9 cellular contexts compared by ENCODE assay signal in the genomic region with DNA sequence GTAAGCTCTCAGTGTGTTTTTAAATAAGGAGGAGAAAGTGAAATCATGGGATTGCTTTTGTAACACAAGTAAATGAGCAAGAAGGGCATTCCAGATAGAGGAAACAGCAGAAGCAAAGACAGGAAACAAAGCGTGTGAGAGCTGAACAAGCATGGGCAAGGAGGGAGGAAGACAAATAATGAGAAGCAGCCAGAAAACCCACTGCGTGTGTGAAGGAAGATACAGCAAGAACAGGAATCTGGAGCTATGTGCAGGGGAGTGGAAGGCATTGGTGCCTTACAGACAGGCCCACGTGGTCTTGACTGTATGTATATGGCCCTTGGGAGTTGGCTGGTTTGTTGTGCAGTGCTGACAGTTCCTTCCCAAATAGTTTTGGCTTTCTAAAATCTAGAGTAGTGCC.
DNase-seq lines count a peak whose midpoint lies in the region; ATAC-seq and TF ChIP-seq lines count a peak whose summit lies in the region.
"Had no signal": no experiment of that assay in that cellular context is flagged by ENCODE, and none has a peak within 500 bp of the region (broad histone marks: within the 10 kb centered on the region; RNA-seq: fewer than 3 reads in every experiment).

No MANE protein-coding gene starts in this region.

- H2BK120ac ChIP-seq in mesenchymal stem cell (ENCODE audit: low read depth, low read length), result no peak overlapping the region

- H3K18ac ChIP-seq in mesenchymal stem cell (ENCODE audit: low read depth in 1 of 2, low read length in 2 of 2), result no peak overlapping the region

- POLR2A ChIA-PET in CD8-positive, alpha-beta T cell (lab: Charles Lee), result no interaction called here

- no peaks in the 10 kb centered on the region for H3K27me3 ChIP-seq in CD8-positive, alpha-beta T cell (ENCODE audit: insufficient read depth, low read length)
- H3K27me3 ChIP-seq in mesenchymal stem cell (ENCODE audit: control insufficient read depth in 1 of 2, insufficient read depth in 1 of 2, low read length in 2 of 2), result no peaks in the 10 kb centered on the region

- TF ChIP-seq CTCF in CD8-positive, alpha-beta T cell (IDR thresholded peaks at IDR 0.05), result no peak

- H4K8ac ChIP-seq in mesenchymal stem cell (ENCODE audit: low read length), result no peak overlapping the region

- ATAC-seq in CD8-positive, alpha-beta T cell, result no peak
- ATAC-seq in HG02623 (IDR thresholded peaks at IDR 0.05; ENCODE audit: unreplicated experiment), result peak; percentile 46
- no peak for ATAC-seq in activated naive CD8-positive, alpha-beta T cell treated with anti-CD3 and anti-CD28 coated beads, Interleukin-2, amount 50 U/mL, for 24 hours

- CTCF ChIA-PET in CD8-positive, alpha-beta T cell (lab: Charles Lee), result interaction anchor here (0.8 to 4.3 kb wide), 4 partner anchors 10 to 262 kb away, joined by 3 to 26 read pairs (median 6); no protein-coding TSS in a partner anchor

- H3K4me1 ChIP-seq in CD8-positive, alpha-beta T cell (ENCODE audit: insufficient read depth, low read length), result peaks cover 56% of the 10 kb centered on the region
- H3K4me1 ChIP-seq in mesenchymal stem cell (ENCODE audit: control insufficient read depth, insufficient read depth, low read depth, low read length), result peaks cover 5% of the 10 kb centered on the region

- H2AK5ac ChIP-seq in mesenchymal stem cell (ENCODE audit: low read length, severe bottlenecking), result no peak overlapping the region

- peaks cover 10% of the 10 kb centered on the region for H3K36me3 ChIP-seq in CD8-positive, alpha-beta T cell (ENCODE audit: insufficient read depth, low read length)
- peaks cover 14 to 15% of the 10 kb centered on the region in 2 experiments for H3K36me3 ChIP-seq in mesenchymal stem cell (ENCODE audit: control insufficient read depth in 1 of 2, insufficient read depth in 2 of 2, low read depth in 1 of 2, low read length in 2 of 2)

- no peaks in the 10 kb centered on the region for H3K9me3 ChIP-seq in CD8-positive, alpha-beta T cell (ENCODE audit: low read length)
- H3K9me3 ChIP-seq in mesenchymal stem cell (ENCODE audit: control insufficient read depth, low read length), result no peaks in the 10 kb centered on the region

- H3K4ac ChIP-seq in mesenchymal stem cell (ENCODE audit: low read depth in 1 of 2, low read length in 2 of 2), result no peak overlapping the region

- WGBS in mesenchymal stem cell, result 88% methylated on average over 3 of the region's 3 CpGs

- H2BK15ac ChIP-seq in mesenchymal stem cell (ENCODE audit: low read depth, poor library complexity, severe bottlenecking), result no peak overlapping the region

- H3K4me3 Mint-ChIP-seq in CD8-positive, alpha-beta T cell, result no peak overlapping the region
- H3K4me3 Mint-ChIP-seq in activated naive CD8-positive, alpha-beta T cell treated with anti-CD3 and anti-CD28 coated beads, Interleukin-2, amount 50 U/mL, for 24 hours, result no peak overlapping the region

- no peak overlapping the region for H3K14ac ChIP-seq in mesenchymal stem cell (ENCODE audit: low read length in 2 of 2)

- intact Hi-C loops in CD8-positive, alpha-beta T cell (cut with DNase I, micrococcal nuclease), result no loop called here

- peaks cover 60% of the 10 kb centered on the region for H3K36me3 Mint-ChIP-seq in CD8-positive, alpha-beta T cell
- H3K36me3 Mint-ChIP-seq in activated naive CD8-positive, alpha-beta T cell treated with anti-CD3 and anti-CD28 coated beads, Interleukin-2, amount 50 U/mL, for 24 hours (ENCODE audit: low read depth), result peaks cover 15% of the 10 kb centered on the region

- no peak overlapping the region for H3K27ac ChIP-seq in CD8-positive, alpha-beta T cell (ENCODE audit: low read depth, low read length)
- no peak overlapping the region for H3K27ac ChIP-seq in mesenchymal stem cell (ENCODE audit: low read length, poor library complexity, severe bottlenecking)
- H3K27ac ChIP-seq: SK-N-MC had no signal

- H3K9ac ChIP-seq in mesenchymal stem cell (ENCODE audit: low read length), result peak overlapping the region; percentile 51

- peaks cover 35% of the 10 kb centered on the region for H3K79me1 ChIP-seq in mesenchymal stem cell (replicated peaks; ENCODE audit: low read length, poor library complexity, severe bottlenecking)

- H3K27ac Mint-ChIP-seq in CD8-positive, alpha-beta T cell, result peak overlapping the region; percentile 73
- H3K27ac Mint-ChIP-seq in activated naive CD8-positive, alpha-beta T cell treated with anti-CD3 and anti-CD28 coated beads, Interleukin-2, amount 50 U/mL, for 24 hours, result peak overlapping the region; percentile 62

- no peak overlapping the region for H3K23ac ChIP-seq in mesenchymal stem cell (ENCODE audit: low read length in 2 of 2)

- H3K9me3 Mint-ChIP-seq in CD8-positive, alpha-beta T cell, result no peaks in the 10 kb centered on the region
- no peaks in the 10 kb centered on the region for H3K9me3 Mint-ChIP-seq in activated naive CD8-positive, alpha-beta T cell treated with anti-CD3 and anti-CD28 coated beads, Interleukin-2, amount 50 U/mL, for 24 hours

- H3K27me3 Mint-ChIP-seq in CD8-positive, alpha-beta T cell (ENCODE audit: low read depth), result no peaks in the 10 kb centered on the region
- H3K27me3 Mint-ChIP-seq in activated naive CD8-positive, alpha-beta T cell treated with anti-CD3 and anti-CD28 coated beads, Interleukin-2, amount 50 U/mL, for 24 hours, result no peaks in the 10 kb centered on the region

- H2BK12ac ChIP-seq in mesenchymal stem cell (ENCODE audit: low read length in 2 of 2), result peak overlapping the region in 1 of 2 experiments; percentile 34

- H4K91ac ChIP-seq in mesenchymal stem cell (ENCODE audit: low read length), result no peak overlapping the region

- DNase-seq in CD8-positive, alpha-beta T cell, result no peak
- DNase-seq in activated naive CD8-positive, alpha-beta T cell treated with anti-CD3 and anti-CD28 coated beads, Interleukin-2, amount 50 U/mL, for 24 hours, result no peak
- DNase-seq in mesenchymal stem cell, result no peak
- no peak for DNase-seq in OCI-M2 (lab: John Stamatoyannopoulos, UW; ENCODE audit: unreplicated experiment)
- no peak for DNase-seq in NCI-H2029 (lab: John Stamatoyannopoulos, UW)
- DNase-seq in kidney tubule cell (ENCODE audit: low spot score), result no peak
- DNase-seq in NCI-H774 (lab: John Stamatoyannopoulos, UW), result no peak

- no peak overlapping the region for H3K4me3 ChIP-seq in CD8-positive, alpha-beta T cell (ENCODE audit: low read depth, low read length)
- H3K4me3 ChIP-seq in mesenchymal stem cell (ENCODE audit: insufficient read depth in 1 of 2, low read depth in 1 of 2, low read length in 2 of 2), result no peak overlapping the region
- H3K4me3 ChIP-seq: SK-N-MC had no signal

- no peak overlapping the region for H2AFZ ChIP-seq in mesenchymal stem cell (ENCODE audit: low read depth, low read length)

- no peak overlapping the region for H3K4me2 ChIP-seq in mesenchymal stem cell (ENCODE audit: low read length, poor library complexity, severe bottlenecking)

- H2BK5ac ChIP-seq in mesenchymal stem cell (ENCODE audit: low read depth, low read length, poor library complexity, severe bottlenecking), result no peak overlapping the region

- peaks cover 75% of the 10 kb centered on the region for H3K4me1 Mint-ChIP-seq in CD8-positive, alpha-beta T cell (ENCODE audit: low read depth)
- H3K4me1 Mint-ChIP-seq in activated naive CD8-positive, alpha-beta T cell treated with anti-CD3 and anti-CD28 coated beads, Interleukin-2, amount 50 U/mL, for 24 hours, result peaks cover 50% of the 10 kb centered on the region
